27 cellular contexts compared by ENCODE assay signal in the genomic region with DNA sequence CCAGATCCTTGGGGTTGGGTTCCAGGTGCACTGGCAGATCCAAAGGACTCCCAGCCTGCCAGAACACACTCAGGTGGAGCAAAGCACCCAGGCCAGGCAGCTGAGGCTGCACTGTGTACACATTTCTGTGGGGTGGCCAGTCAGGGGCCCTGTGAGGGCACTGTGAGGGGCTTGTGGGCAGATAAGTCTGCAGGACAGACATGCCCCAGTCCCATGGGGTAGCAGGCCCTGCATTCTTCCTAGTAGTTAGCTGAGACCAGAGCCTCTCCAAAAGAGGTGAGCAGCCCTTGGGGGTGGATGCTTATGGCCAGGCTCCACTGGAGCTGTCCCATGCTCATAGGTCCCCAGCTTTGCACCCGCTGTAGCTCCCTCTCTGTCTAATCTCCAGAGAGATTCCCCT. TPM values are rescaled to one million over a fixed set of nuclear protein-coding genes. Genes with fewer than 3 reads are reported as not detected.
"Had no signal": no experiment of that assay in that cellular context is flagged by ENCODE, and none has a peak within 500 bp of the region (broad histone marks: within the 10 kb centered on the region; RNA-seq: fewer than 3 reads in every experiment).

No MANE protein-coding gene starts in this region.

- H3K27me3 ChIP-seq: gastroesophageal sphincter had no signal

- H3K9me3 ChIP-seq: adrenal gland, body of pancreas, esophagus squamous epithelium, gastroesophageal sphincter, heart right ventricle had no signal

- ATAC-seq: gastroesophageal sphincter had no signal

- H3K36me3 ChIP-seq: adrenal gland, esophagus squamous epithelium, gastroesophageal sphincter, heart right ventricle had no signal

- H3K9me3 Mint-ChIP-seq: activated CD4-positive, alpha-beta memory T cell treated with anti-CD3 and anti-CD28 coated beads for 36 hours; activated CD4-positive, alpha-beta T cell treated with anti-CD3 and anti-CD28 coated beads, Interleukin-2, amount 10 ng/mL, durations not matched to agents 24 days and 14 days; activated naive CD4-positive, alpha-beta T cell treated with anti-CD3 and anti-CD28 coated beads for 36 hours; activated naive CD4-positive, alpha-beta T cell treated with anti-CD3 and anti-CD28 coated beads, Interleukin-2, amount 50 U/mL, for 24 hours; activated naive CD8-positive, alpha-beta T cell treated with anti-CD3 and anti-CD28 coated beads for 36 hours; activated naive CD8-positive, alpha-beta T cell treated with anti-CD3 and anti-CD28 coated beads, Interleukin-2, amount 50 U/mL, for 24 hours; activated T-helper 1 cell treated with anti-CD3 and anti-CD28 coated beads, Interleukin-12 subunit alpha, Interleukin-12 subunit beta, Interleukin-2, Interleukin-4 antibody, amounts not matched to agents 30 ng/mL and 10 ng/mL and 1 ng/mL, durations not matched to agents 14 hours and 24 hours and 36 hours; activated T-helper 2 cell treated with anti-CD3 and anti-CD28 coated beads, Interferon-gamma antibody, Interleukin-2, Interleukin-4, amounts not matched to agents 10 μg/mL and 5 μg/mL and 100 μg/mL, durations not matched to agents 14 hours and 24 hours and 36 hours; effector memory CD8-positive, alpha-beta T cell had no signal

- H3K36me3 Mint-ChIP-seq: activated CD4-positive, alpha-beta memory T cell treated with anti-CD3 and anti-CD28 coated beads for 36 hours; activated naive CD4-positive, alpha-beta T cell treated with anti-CD3 and anti-CD28 coated beads, Interleukin-2, amount 50 U/mL, for 24 hours; activated naive CD8-positive, alpha-beta T cell treated with anti-CD3 and anti-CD28 coated beads for 36 hours had no signal

- H3K27ac ChIP-seq: adrenal gland, body of pancreas, esophagus squamous epithelium, gastroesophageal sphincter, heart right ventricle had no signal

- H3K4me3 Mint-ChIP-seq: activated CD4-positive, alpha-beta memory T cell treated with anti-CD3 and anti-CD28 coated beads for 36 hours; activated CD4-positive, alpha-beta T cell treated with anti-CD3 and anti-CD28 coated beads for 36 hours; activated CD4-positive, alpha-beta T cell treated with anti-CD3 and anti-CD28 coated beads, Interleukin-2, amount 10 ng/mL, durations not matched to agents 24 days and 14 days; activated naive CD4-positive, alpha-beta T cell treated with anti-CD3 and anti-CD28 coated beads for 36 hours; activated naive CD4-positive, alpha-beta T cell treated with anti-CD3 and anti-CD28 coated beads, Interleukin-2, amount 50 U/mL, for 24 hours; activated naive CD8-positive, alpha-beta T cell treated with anti-CD3 and anti-CD28 coated beads for 36 hours; activated naive CD8-positive, alpha-beta T cell treated with anti-CD3 and anti-CD28 coated beads, Interleukin-2, amount 50 U/mL, for 24 hours; activated T-helper 1 cell treated with anti-CD3 and anti-CD28 coated beads, Interleukin-12 subunit alpha, Interleukin-12 subunit beta, Interleukin-2, Interleukin-4 antibody, amounts not matched to agents 30 ng/mL and 10 ng/mL and 1 ng/mL, durations not matched to agents 14 hours and 24 hours and 36 hours; effector memory CD8-positive, alpha-beta T cell had no signal

- H3K4me3 ChIP-seq: adrenal gland, body of pancreas, esophagus squamous epithelium, gastroesophageal sphincter, heart right ventricle had no signal

- H3K4me1 Mint-ChIP-seq: activated CD4-positive, alpha-beta T cell treated with anti-CD3 and anti-CD28 coated beads for 36 hours; activated CD4-positive, alpha-beta T cell treated with anti-CD3 and anti-CD28 coated beads, Interleukin-2, amount 10 ng/mL, durations not matched to agents 24 days and 14 days; activated naive CD4-positive, alpha-beta T cell treated with anti-CD3 and anti-CD28 coated beads, Interleukin-2, amount 50 U/mL, for 24 hours; activated naive CD8-positive, alpha-beta T cell treated with anti-CD3 and anti-CD28 coated beads for 36 hours; activated naive CD8-positive, alpha-beta T cell treated with anti-CD3 and anti-CD28 coated beads, Interleukin-2, amount 50 U/mL, for 24 hours had no signal

- H3K4me1 ChIP-seq: adrenal gland, body of pancreas, esophagus squamous epithelium, gastroesophageal sphincter, heart right ventricle had no signal

- H3K27ac Mint-ChIP-seq: activated CD4-positive, alpha-beta T cell treated with anti-CD3 and anti-CD28 coated beads for 36 hours; activated CD4-positive, alpha-beta T cell treated with anti-CD3 and anti-CD28 coated beads, Interleukin-2, amount 10 ng/mL, durations not matched to agents 24 days and 14 days; activated naive CD4-positive, alpha-beta T cell treated with anti-CD3 and anti-CD28 coated beads for 36 hours; activated naive CD4-positive, alpha-beta T cell treated with anti-CD3 and anti-CD28 coated beads, Interleukin-2, amount 50 U/mL, for 24 hours; activated naive CD8-positive, alpha-beta T cell treated with anti-CD3 and anti-CD28 coated beads for 36 hours; activated naive CD8-positive, alpha-beta T cell treated with anti-CD3 and anti-CD28 coated beads, Interleukin-2, amount 50 U/mL, for 24 hours; activated T-helper 1 cell treated with anti-CD3 and anti-CD28 coated beads, Interleukin-12 subunit alpha, Interleukin-12 subunit beta, Interleukin-2, Interleukin-4 antibody, amounts not matched to agents 30 ng/mL and 10 ng/mL and 1 ng/mL, durations not matched to agents 14 hours and 24 hours and 36 hours; activated T-helper 2 cell treated with anti-CD3 and anti-CD28 coated beads, Interferon-gamma antibody, Interleukin-2, Interleukin-4, amounts not matched to agents 10 μg/mL and 5 μg/mL and 100 μg/mL, durations not matched to agents 14 hours and 24 hours and 36 hours; effector memory CD8-positive, alpha-beta T cell had no signal

- FAIRE-seq: colon had no signal

- DNase-seq: activated CD4-positive, CD25-positive, alpha-beta regulatory T cell; activated CD8-positive, alpha-beta memory T cell treated with anti-CD3 and anti-CD28 coated beads for 24 hours; activated T-cell treated with anti-CD3 and anti-CD28 coated beads, Interleukin-2, amount 50 U/mL, for 1 hour; aorta; cortex of kidney; esophagus squamous epithelium; heart right ventricle had no signal

RNA-seq across cellular contexts. Expression of a gene that starts 7.6 kb away (rescaled TPM):
- total RNA-seq: activated CD4-positive, alpha-beta memory T cell treated with anti-CD3 and anti-CD28 coated beads for 36 hours; activated CD4-positive, alpha-beta T cell treated with anti-CD3 and anti-CD28 coated beads for 36 hours; activated CD4-positive, alpha-beta T cell treated with anti-CD3 and anti-CD28 coated beads, Interleukin-2, amount 10 ng/mL, durations not matched to agents 24 days and 14 days; activated naive CD4-positive, alpha-beta T cell treated with anti-CD3 and anti-CD28 coated beads for 36 hours; activated naive CD8-positive, alpha-beta T cell treated with anti-CD3 and anti-CD28 coated beads for 36 hours; activated T-helper 1 cell treated with anti-CD3 and anti-CD28 coated beads, Interleukin-12 subunit alpha, Interleukin-12 subunit beta, Interleukin-2, Interleukin-4 antibody, amounts not matched to agents 30 ng/mL and 10 ng/mL and 1 ng/mL, durations not matched to agents 14 hours and 24 hours and 36 hours; activated T-helper 2 cell treated with anti-CD3 and anti-CD28 coated beads, Interferon-gamma antibody, Interleukin-2, Interleukin-4, amounts not matched to agents 10 μg/mL and 5 μg/mL and 100 μg/mL, durations not matched to agents 14 hours and 24 hours and 36 hours; adrenal gland; aorta; body of pancreas; chondrocyte; dermis blood vessel endothelial cell; esophagus squamous epithelium; fibroblast of lung; fibroblast of villous mesenchyme; gastroesophageal sphincter; glomerular endothelial cell; heart right ventricle; T-helper 1 cell treated with Interleukin-12 subunit alpha and Interleukin-12 subunit beta and Interleukin-4 antibody, amounts not matched to agents 30 ng/mL and 1 ng/mL, for 36 hours had no signal
- polyA plus RNA-seq: adrenal gland, aorta, fibroblast of lung, heart right ventricle had no signal

RNA-seq across cellular contexts. Expression of a gene that starts 14.2 kb away (rescaled TPM):
- total RNA-seq: T-helper 1 cell treated with Interleukin-12 subunit alpha and Interleukin-12 subunit beta and Interleukin-4 antibody, amounts not matched to agents 30 ng/mL and 1 ng/mL, for 36 hours had no signal

RNA-seq across cellular contexts. Expression of a gene that starts 58.5 kb away (rescaled TPM):
- total RNA-seq: activated CD4-positive, alpha-beta memory T cell treated with anti-CD3 and anti-CD28 coated beads for 36 hours; activated CD4-positive, alpha-beta T cell treated with anti-CD3 and anti-CD28 coated beads for 36 hours; activated CD4-positive, alpha-beta T cell treated with anti-CD3 and anti-CD28 coated beads, Interleukin-2, amount 10 ng/mL, durations not matched to agents 24 days and 14 days; activated naive CD4-positive, alpha-beta T cell treated with anti-CD3 and anti-CD28 coated beads for 36 hours; activated naive CD8-positive, alpha-beta T cell treated with anti-CD3 and anti-CD28 coated beads for 36 hours; activated T-helper 1 cell treated with anti-CD3 and anti-CD28 coated beads, Interleukin-12 subunit alpha, Interleukin-12 subunit beta, Interleukin-2, Interleukin-4 antibody, amounts not matched to agents 30 ng/mL and 10 ng/mL and 1 ng/mL, durations not matched to agents 14 hours and 24 hours and 36 hours; activated T-helper 2 cell treated with anti-CD3 and anti-CD28 coated beads, Interferon-gamma antibody, Interleukin-2, Interleukin-4, amounts not matched to agents 10 μg/mL and 5 μg/mL and 100 μg/mL, durations not matched to agents 14 hours and 24 hours and 36 hours; aorta; body of pancreas; chondrocyte; dermis blood vessel endothelial cell; esophagus squamous epithelium; fibroblast of lung; fibroblast of villous mesenchyme; gastroesophageal sphincter; glomerular endothelial cell; heart right ventricle; T-helper 1 cell treated with Interleukin-12 subunit alpha and Interleukin-12 subunit beta and Interleukin-4 antibody, amounts not matched to agents 30 ng/mL and 1 ng/mL, for 36 hours had no signal
- polyA plus RNA-seq: aorta, fibroblast of lung, heart right ventricle had no signal
